ENCODE assay signal across 17 cellular contexts in the genomic region with DNA sequence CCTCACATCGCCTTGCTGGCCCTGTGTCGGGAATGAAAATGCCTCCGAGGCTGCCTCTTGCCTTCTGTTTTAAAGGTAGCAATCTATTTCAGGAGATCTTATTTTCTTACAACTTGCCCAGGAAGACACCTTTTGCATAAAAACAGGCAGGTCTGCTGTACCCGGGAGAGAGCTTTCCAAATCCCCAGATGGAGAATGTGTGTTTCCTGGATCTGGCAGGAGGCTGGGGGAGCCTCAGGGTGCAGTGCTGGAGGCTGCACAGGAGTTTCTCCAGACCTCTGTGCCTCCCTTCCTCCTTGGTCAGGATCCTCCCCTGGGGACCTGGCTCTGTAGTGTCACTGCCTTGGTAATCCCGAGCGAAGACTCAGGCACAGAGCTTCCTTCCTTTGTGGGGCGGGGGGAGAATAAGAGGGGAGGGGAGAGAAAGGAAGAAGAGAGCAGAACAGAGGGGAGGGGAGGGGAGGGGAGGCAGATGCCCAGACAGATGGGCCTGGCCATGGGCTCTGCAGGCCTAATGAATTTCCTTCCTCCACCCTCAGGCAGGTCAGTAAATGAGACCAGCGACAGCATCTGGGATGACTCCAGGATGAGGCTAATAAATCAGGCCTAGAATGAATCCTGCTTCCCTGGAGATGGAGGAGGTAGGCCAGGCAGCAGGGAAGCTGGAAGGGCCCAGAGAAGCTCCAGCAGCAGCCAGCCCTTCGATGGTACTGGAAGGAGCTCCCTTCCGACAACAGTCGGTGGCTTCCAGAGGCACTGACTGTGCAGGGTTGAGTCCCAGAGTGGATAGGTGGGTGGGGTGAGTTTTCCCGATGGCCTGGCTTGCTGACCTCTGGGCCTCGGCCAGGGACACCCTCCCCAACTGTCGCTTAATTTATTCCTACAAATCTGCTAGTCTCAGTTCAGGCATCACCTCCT.
DNase-seq lines count a peak whose midpoint lies in the region; ATAC-seq lines count a peak whose summit lies in the region.
"Had no signal": no experiment of that assay in that cellular context is flagged by ENCODE, and none has a peak within 500 bp of the region (broad histone marks: within the 10 kb centered on the region; RNA-seq: fewer than 3 reads in every experiment).

No MANE protein-coding gene starts in this region.

- WGBS in neuronal stem cell (ENCODE audit: extremely low coverage in 2 of 2, insufficient read length in 2 of 2, insufficient replicate concordance in 1 of 2), 2 donors = no CpG with 5 or more reads among the region's 14 CpGs

- H3K23ac ChIP-seq in neuronal stem cell (ENCODE audit: low read depth, low read length, poor library complexity) = no peak overlapping the region

- peak overlapping the region; percentile 60 for H2AFZ ChIP-seq in neuronal stem cell (ENCODE audit: low read length)

- no peak overlapping the region for H3K4me2 ChIP-seq in neuronal stem cell (ENCODE audit: insufficient read depth, low read length, poor library complexity, severe bottlenecking)

- no peaks in the 10 kb centered on the region for H3K9me3 ChIP-seq in neuronal stem cell (replicated peaks in 1 of 2; ENCODE audit: control insufficient read depth in 2 of 2, insufficient read depth in 1 of 2, low read depth in 1 of 2, low read length in 2 of 2)

- H3K36me3 Mint-ChIP-seq in T-cell = no peaks in the 10 kb centered on the region
- H3K36me3 Mint-ChIP-seq: activated naive CD8-positive, alpha-beta T cell treated with anti-CD3 and anti-CD28 coated beads for 36 hours had no signal

- peaks cover 0 to 2% (median 0%) of the 10 kb centered on the region in 3 donors for H3K9me3 Mint-ChIP-seq in T-cell

- no peaks in the 10 kb centered on the region for H3K36me3 ChIP-seq in neuronal stem cell (replicated peaks in 1 of 2; ENCODE audit: control insufficient read depth in 2 of 2, insufficient read depth in 2 of 2, low read length in 2 of 2)
- H3K36me3 ChIP-seq: brain microvascular endothelial cell, gastroesophageal sphincter had no signal

- H4K91ac ChIP-seq in neuronal stem cell (ENCODE audit: low read depth, low read length, poor library complexity) = no peak overlapping the region

- CTCF ChIA-PET in T-cell (lab: Charles Lee) = interaction anchor here in 1 of 2 donors (0.6 kb wide), 1 partner anchor 194 kb away, joined by 5 read pairs; no protein-coding TSS in a partner anchor

- peak overlapping the region; percentile 50 for H2AK5ac ChIP-seq in neuronal stem cell (ENCODE audit: low read depth, low read length)

- H3K4me1 Mint-ChIP-seq in T-cell = no peaks in the 10 kb centered on the region
- H3K4me1 Mint-ChIP-seq: activated naive CD8-positive, alpha-beta T cell treated with anti-CD3 and anti-CD28 coated beads for 36 hours had no signal

- peak overlapping the region; percentile 80 for H2BK15ac ChIP-seq in neuronal stem cell (ENCODE audit: low read length)

- no peak overlapping the region for H3K14ac ChIP-seq in neuronal stem cell (ENCODE audit: low read length)

- H3K18ac ChIP-seq in neuronal stem cell (ENCODE audit: low read length) = peak overlapping the region; percentile 86

- no peaks in the 10 kb centered on the region for H3K79me1 ChIP-seq in neuronal stem cell (ENCODE audit: low read depth, low read length)

- peak overlapping the region; percentile 15 for H3K27ac ChIP-seq in neuronal stem cell (replicated peaks; ENCODE audit: low read length)
- H3K27ac ChIP-seq: brain microvascular endothelial cell, gastroesophageal sphincter had no signal

- H3K4me3 ChIP-seq in neuronal stem cell (ENCODE audit: low read length in 2 of 2) = no peak overlapping the region
- H3K4me3 ChIP-seq: gastroesophageal sphincter, GM12878 had no signal

- DNase-seq in DMS53 (lab: John Stamatoyannopoulos, UW) = peak; percentile 54
- DNase-seq in NCI-H524 treated with DMSO at 0.1 percent for 48 hours (lab: John Stamatoyannopoulos, UW) = peak; percentile 90
- DNase-seq in cerebellar cortex (ENCODE audit: low spot score) = peak; percentile 88
- DNase-seq in neuronal stem cell (ENCODE audit: low spot score) = no peak
- DNase-seq in T-cell = no peak
- DNase-seq: activated CD8-positive, alpha-beta T cell treated with anti-CD3 and anti-CD28 coated beads, Interleukin-2, amount 10 ng/mL, durations not matched to agents 7 days and 5 days; activated naive CD8-positive, alpha-beta T cell treated with anti-CD3 and anti-CD28 coated beads for 36 hours; activated T-cell treated with anti-CD3 and anti-CD28 coated beads, Interleukin-2, amount 50 U/mL, for 72 hours; brain microvascular endothelial cell; dermis blood vessel endothelial cell; stimulated activated CD4-positive, alpha-beta T cell treated with anti-CD3 and anti-CD28 coated beads, Interleukin-2, amount 100 ng/mL, for 24 hours had no signal

- peak overlapping the region; percentile 54 for H3K9ac ChIP-seq in neuronal stem cell (ENCODE audit: low read depth, low read length, poor library complexity)

- peaks cover 10 to 19% of the 10 kb centered on the region in 2 donors for H3K27me3 Mint-ChIP-seq in T-cell

- H3K4ac ChIP-seq in neuronal stem cell (ENCODE audit: low read length) = no peak overlapping the region

- H3K4me1 ChIP-seq in neuronal stem cell (ENCODE audit: control insufficient read depth in 2 of 2, insufficient read depth in 1 of 2, low read depth in 1 of 2, low read length in 2 of 2) = peaks cover 14 to 18% of the 10 kb centered on the region in 2 donors
- H3K4me1 ChIP-seq: gastroesophageal sphincter had no signal

- ATAC-seq in T-cell (replicated peaks in 1 of 4) = no peak
- no peak for ATAC-seq in HG02798 (IDR thresholded peaks at IDR 0.05; ENCODE audit: poor library complexity, unreplicated experiment)
- ATAC-seq in GM19035 (IDR thresholded peaks at IDR 0.05; ENCODE audit: unreplicated experiment) = no peak
- no peak for ATAC-seq in HG02884 (IDR thresholded peaks at IDR 0.05; ENCODE audit: unreplicated experiment)
- ATAC-seq: activated CD8-positive, alpha-beta T cell treated with anti-CD3 and anti-CD28 coated beads, Interleukin-2, amount 10 ng/mL, durations not matched to agents 7 days and 5 days; activated T-cell treated with anti-CD3 and anti-CD28 coated beads, Interleukin-2, amount 50 U/mL, for 72 hours; esophagus mucosa; gastroesophageal sphincter; GM12878 had no signal

- no peak overlapping the region for H3K27ac Mint-ChIP-seq in T-cell
- H3K27ac Mint-ChIP-seq: activated CD8-positive, alpha-beta T cell treated with anti-CD3 and anti-CD28 coated beads, Interleukin-2, amount 10 ng/mL, durations not matched to agents 7 days and 5 days; activated naive CD8-positive, alpha-beta T cell treated with anti-CD3 and anti-CD28 coated beads for 36 hours; activated T-cell treated with anti-CD3 and anti-CD28 coated beads, Interleukin-2, amount 50 U/mL, for 72 hours had no signal

- no peak overlapping the region for H2BK12ac ChIP-seq in neuronal stem cell (ENCODE audit: low read length)

- POLR2A ChIA-PET in T-cell (lab: Charles Lee) = interaction anchor here (0.6 kb wide), 2 partner anchors 58 to 142 kb away, joined by 3 to 8 read pairs; no protein-coding TSS in a partner anchor

- peak overlapping the region; percentile 49 for H4K8ac ChIP-seq in neuronal stem cell (ENCODE audit: low read depth, low read length)

- H3K27me3 ChIP-seq in neuronal stem cell (ENCODE audit: control insufficient read depth in 3 of 3, insufficient read depth in 3 of 3, low read depth in 1 of 3, low read length in 3 of 3) = peaks cover 0 to 7% (median 0%) of the 10 kb centered on the region in 3 experiments
- H3K27me3 ChIP-seq: brain microvascular endothelial cell had no signal

- H2BK5ac ChIP-seq in neuronal stem cell (ENCODE audit: low read length) = no peak overlapping the region

- no peak overlapping the region for H2BK120ac ChIP-seq in neuronal stem cell (ENCODE audit: low read depth, low read length)

- H3K4me3 Mint-ChIP-seq in T-cell = no peak overlapping the region
- H3K4me3 Mint-ChIP-seq: activated CD8-positive, alpha-beta T cell treated with anti-CD3 and anti-CD28 coated beads, Interleukin-2, amount 10 ng/mL, durations not matched to agents 7 days and 5 days; activated naive CD8-positive, alpha-beta T cell treated with anti-CD3 and anti-CD28 coated beads for 36 hours; activated T-cell treated with anti-CD3 and anti-CD28 coated beads, Interleukin-2, amount 50 U/mL, for 72 hours had no signal

Comparison
In these comparisons a context has a peak if more than half of its experiments do, and no peak if none do; other contexts are left out.
1. DNase-seq: peak in DMS53 (single experiment), NCI-H524 treated with DMSO at 0.1 percent for 48 hours (single experiment) and cerebellar cortex (single experiment); none in neuronal stem cell (single experiment) and T-cell (0 of 34).